21 cellular contexts compared by ENCODE assay signal in the genomic region with DNA sequence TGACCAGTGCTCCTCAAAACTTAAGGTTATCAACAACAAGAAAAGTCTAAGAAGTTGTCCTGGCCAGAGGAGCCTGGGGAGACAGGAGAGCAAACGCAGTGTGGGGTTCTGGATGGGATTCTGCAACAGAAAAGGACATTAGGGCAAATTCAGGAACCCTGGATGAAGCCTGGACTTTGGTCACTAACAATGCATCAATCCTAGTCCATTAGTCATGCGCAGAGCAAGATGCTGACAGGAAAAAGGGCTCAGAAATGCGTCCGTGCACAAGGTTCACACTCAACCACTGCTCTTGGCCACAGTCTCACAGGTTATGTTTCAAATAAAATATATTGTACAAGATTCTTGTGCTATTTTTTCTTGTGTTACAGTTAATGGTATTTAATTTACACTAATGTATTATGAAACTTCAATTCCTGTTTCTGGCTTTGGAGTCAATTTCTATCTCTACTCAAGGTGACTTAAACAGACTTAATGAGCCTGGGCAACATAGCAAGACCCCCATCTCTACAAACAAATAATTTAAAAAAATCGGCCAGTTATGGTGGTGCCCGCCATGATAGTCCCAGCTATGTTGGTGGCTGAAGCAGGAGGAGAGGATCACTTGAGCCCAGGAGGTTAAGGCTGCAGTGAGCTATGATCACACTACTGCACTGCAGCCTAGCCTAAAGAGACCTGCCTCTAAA. TPM values are rescaled to one million over a fixed set of nuclear protein-coding genes. Genes with fewer than 3 reads are reported as not detected.
A peak's percentile ranks its signal among the peaks of the same experiment; 100 is the strongest.
DNase-seq lines count a peak whose midpoint lies in the region; ATAC-seq, FAIRE-seq and TF ChIP-seq lines count a peak whose summit lies in the region.
"Had no signal": no experiment of that assay in that cellular context is flagged by ENCODE, and none has a peak within 500 bp of the region (broad histone marks: within the 10 kb centered on the region; RNA-seq: fewer than 3 reads in every experiment).

No MANE protein-coding gene starts in this region.

- no peak for FAIRE-seq in K562 (lab: Jason Lieb, UNC)
- FAIRE-seq in HepG2 (lab: Jason Lieb, UNC): peak; percentile 97
- FAIRE-seq in urothelium cell line (lab: Jason Lieb, UNC): no peak
- FAIRE-seq: G401.6, GM18507, GM19239, H54 had no signal

- no peaks in the 10 kb centered on the region for H3K27me3 ChIP-seq in K562 (ENCODE audit: control insufficient read depth in 2 of 2, insufficient read depth in 2 of 2, low read length in 2 of 2)
- H3K27me3 ChIP-seq in HepG2 (ENCODE audit: control insufficient read depth in 1 of 2, insufficient read depth in 2 of 2, low read length in 2 of 2): no peaks in the 10 kb centered on the region
- H3K27me3 ChIP-seq in transverse colon: no peaks in the 10 kb centered on the region

- TF ChIP-seq EP300 in K562 (IDR thresholded peaks at IDR 0.05; ENCODE audit: low read length): no peak
- TF ChIP-seq EP300 in HepG2 (IDR thresholded peaks at IDR 0.05; ENCODE audit: low read depth in 2 of 2, low read length in 2 of 2): peak in 1 of 2 experiments; percentile 34; a peak in 1 of 4 replicates
- TF ChIP-seq EP300 in HepG2 (CRISPR knock-in tag; IDR thresholded peaks at IDR 0.05; ENCODE audit: borderline replicate concordance): no peak
- no peak for TF ChIP-seq EP300 in transverse colon (IDR thresholded peaks at IDR 0.05; ENCODE audit: low read depth)

- no peak for ATAC-seq in K562
- ATAC-seq in HepG2: peak; percentile 71
- no peak for ATAC-seq in activated CD8-positive, alpha-beta memory T cell treated with anti-CD3 and anti-CD28 coated beads, Interleukin-2, amount 10 ng/mL, durations not matched to agents 7 days and 5 days
- ATAC-seq: CD8-positive, alpha-beta T cell had no signal

- H3K4me1 Mint-ChIP-seq in activated CD8-positive, alpha-beta memory T cell treated with anti-CD3 and anti-CD28 coated beads, Interleukin-2, amount 10 ng/mL, durations not matched to agents 7 days and 5 days: peaks cover 4% of the 10 kb centered on the region

- H3K27ac Mint-ChIP-seq in activated CD8-positive, alpha-beta memory T cell treated with anti-CD3 and anti-CD28 coated beads, Interleukin-2, amount 10 ng/mL, durations not matched to agents 7 days and 5 days: no peak overlapping the region
- H3K27ac Mint-ChIP-seq: CD8-positive, alpha-beta T cell had no signal

- DNase-seq in ELR (ENCODE audit: low read depth) (peak; percentile 46), K562 (ENCODE audit: extremely low read depth in 1 of 4, low spot score in 3 of 4) (no peak), HepG2 (ENCODE audit: low spot score) (peak; percentile 86), urothelium cell line (ENCODE audit: low spot score) (peak; percentile 3), NCI-H187 treated with DMSO at 0.1 percent for 48 hours (lab: John Stamatoyannopoulos, UW) (no peak), transverse colon (no peak)
- DNase-seq in activated CD8-positive, alpha-beta memory T cell treated with anti-CD3 and anti-CD28 coated beads, Interleukin-2, amount 10 ng/mL, durations not matched to agents 7 days and 5 days: no peak
- DNase-seq: CD8-positive, alpha-beta T cell; DND-41; IMR-90; NCI-H1105 treated with DMSO at 0.1 percent for 48 hours; NCI-H2081; NCI-H2171; NCI-H446; PC-9; SIG-M5; SK-N-SH had no signal

- no peak overlapping the region for H3K4me3 ChIP-seq in K562
- H3K4me3 ChIP-seq in HepG2 (replicated peaks in 1 of 3; ENCODE audit: insufficient read depth in 1 of 3, low read depth in 2 of 3, low read length in 3 of 3): peak overlapping the region in 1 of 3 experiments; percentile 25; a peak in 2 of 6 replicates
- no peak overlapping the region for H3K4me3 ChIP-seq in transverse colon
- H3K4me3 ChIP-seq: PC-9 had no signal

- TF ChIP-seq CTCF in K562 (IDR thresholded peaks at IDR 0.05 in 2 of 3, conservative IDR thresholded peaks at IDR 0.05 in 1 of 3; ENCODE audit: insufficient read depth in 2 of 3, low read depth in 1 of 3, low read length in 3 of 3) (no peak), HepG2 (CRISPR knock-in tag; IDR thresholded peaks at IDR 0.05) (no peak), transverse colon (IDR thresholded peaks at IDR 0.05) (no peak)

- H4K20me1 ChIP-seq in K562 (replicated peaks; ENCODE audit: control insufficient read depth, insufficient read depth, low read length) (peaks cover 35% of the 10 kb centered on the region), HepG2 (ENCODE audit: insufficient read depth, low read length) (no peaks in the 10 kb centered on the region)

- H3K79me2 ChIP-seq in K562 (ENCODE audit: control insufficient read depth, insufficient read depth, low read length): no peaks in the 10 kb centered on the region
- H3K79me2 ChIP-seq in HepG2 (ENCODE audit: insufficient read depth, low read length): no peaks in the 10 kb centered on the region

- in situ Hi-C loops in K562 (cut with MboI): no loop called here
- in situ Hi-C loops in HepG2 (cut with HindIII; ENCODE audit: extremely low pct_ligation_motif_present, low pct_unique_long_range_greater_than_20kb): no loop called here
- in situ Hi-C loops in transverse colon (cut with MboI; ENCODE audit: low pct_ligation_motif_present in 1 of 4, low pct_unique_long_range_greater_than_20kb in 1 of 4, low sequenced_read_pairs in 3 of 4): no loop called here

- TF ChIP-seq POLR2A in K562 (conservative IDR thresholded peaks at IDR 0.05) (no peak), HepG2 (IDR thresholded peaks at IDR 0.05; ENCODE audit: insufficient read depth in 1 of 2, low read depth in 2 of 2, low read length in 2 of 2) (0 out of 4 replicates have a peak, but pooled peaks of 1 of the 2 experiments have one; percentile 30), transverse colon (IDR thresholded peaks at IDR 0.05) (no peak)

- H3K9ac ChIP-seq in K562 (ENCODE audit: insufficient read depth in 1 of 2, low read depth in 2 of 2, low read length in 2 of 2): no peak overlapping the region
- H3K9ac ChIP-seq in HepG2 (ENCODE audit: insufficient read depth, low read depth, low read length): peak overlapping the region; percentile 16; the same call in 1 of the 2 replicates
- H3K9ac ChIP-seq: SK-N-SH had no signal

- H3K9me3 ChIP-seq in K562 (replicated peaks; ENCODE audit: control insufficient read depth, insufficient read depth, low read depth, low read length): no peaks in the 10 kb centered on the region
- H3K9me3 ChIP-seq in HepG2 (ENCODE audit: low read length): no peaks in the 10 kb centered on the region
- no peaks in the 10 kb centered on the region for H3K9me3 ChIP-seq in transverse colon
- H3K9me3 ChIP-seq: SK-N-SH had no signal

- BruUV-seq in K562 (replicated peaks; lab: Mats Ljungman, UMichigan): no TSS peak
- no TSS peak for BruUV-seq in HepG2 (replicated peaks; lab: Mats Ljungman, UMichigan)

- peaks cover 1% of the 10 kb centered on the region for H3K36me3 Mint-ChIP-seq in activated CD8-positive, alpha-beta memory T cell treated with anti-CD3 and anti-CD28 coated beads, Interleukin-2, amount 10 ng/mL, durations not matched to agents 7 days and 5 days

- H3K4me2 ChIP-seq in K562 (ENCODE audit: insufficient read depth, low read length) (no peak overlapping the region), HepG2 (ENCODE audit: low read depth, low read length) (peak overlapping the region; percentile 72)
- H3K4me2 ChIP-seq: PC-9, SK-N-SH had no signal

- peaks cover 4% of the 10 kb centered on the region for H3K9me1 ChIP-seq in K562 (ENCODE audit: control insufficient read depth, insufficient read depth, low read length)

- peaks cover 0 to 35% of the 10 kb centered on the region in 2 experiments; a peak in 2 of 5 replicates for H3K4me1 ChIP-seq in K562 (replicated peaks in 1 of 2; ENCODE audit: control insufficient read depth in 2 of 2, insufficient read depth in 2 of 2, low read length in 2 of 2)
- peaks cover 28% of the 10 kb centered on the region for H3K4me1 ChIP-seq in HepG2 (ENCODE audit: insufficient read depth, low read length)
- peaks cover 0 to 4% (median 0%) of the 10 kb centered on the region in 4 donors for H3K4me1 ChIP-seq in transverse colon

- WGBS in K562 (ENCODE audit: insufficient coverage, low coverage, missing lambda C conversion rate): 47% methylated on average over 6 of the region's 6 CpGs
- 11% methylated on average over 5 of the region's 6 CpGs for WGBS in HepG2 (ENCODE audit: low lambda C conversion rate)
- WGBS in transverse colon (ENCODE audit: low coverage in 1 of 2), 2 donors: 92% methylated on average over 2 to 6 of the region's 6 CpGs

- CTCF ChIA-PET in K562 (lab: Yijun Ruan, JAX; ENCODE audit: low intra/inter-chr PET ratio) (interaction anchor here (0.6 to 0.7 kb wide), 2 partner anchors 68 to 1121 kb away, joined by 3 to 4 read pairs; no protein-coding TSS in a partner anchor), HepG2 (lab: Yijun Ruan, JAX; ENCODE audit: low intra/inter-chr PET ratio, low total read pairs) (no interaction called here)
- CTCF ChIA-PET in activated CD8-positive, alpha-beta memory T cell treated with anti-CD3 and anti-CD28 coated beads, Interleukin-2, amount 10 ng/mL, durations not matched to agents 7 days and 5 days (lab: Charles Lee): no interaction called here

- H3K27ac ChIP-seq in K562 (ENCODE audit: extremely low read depth, low read depth, low read length) (no peak overlapping the region), HepG2 (ENCODE audit: extremely low read length, insufficient read depth, low read length) (peak overlapping the region; percentile 62), transverse colon (no peak overlapping the region)
- H3K27ac ChIP-seq: PC-9 had no signal

- TF ChIP-seq RAD21 in K562 (CRISPR knock-in tag; conservative IDR thresholded peaks at IDR 0.05 in 1 of 2, IDR thresholded peaks at IDR 0.05 in 1 of 2) (no peak), HepG2 (CRISPR knock-in tag; IDR thresholded peaks at IDR 0.05) (no peak)

- H2AFZ ChIP-seq in K562 (ENCODE audit: low read depth, low read length) (no peak overlapping the region), HepG2 (ENCODE audit: low read length) (no peak overlapping the region)
- H2AFZ ChIP-seq: PC-9 had no signal

- POLR2A ChIA-PET in K562 (lab: Yijun Ruan, JAX) (interaction anchor here (0.9 to 13.6 kb wide), 6 partner anchors 10 to 85 kb away, joined by 3 to 247 read pairs (median 30); a partner anchor contains a TSS), HepG2 (lab: Yijun Ruan, JAX) (interaction anchor here (0.6 to 1.6 kb wide), 5 partner anchors 13 to 58 kb away, joined by 3 to 6 read pairs (median 4); a partner anchor contains a TSS)

- H3K9me3 Mint-ChIP-seq in activated CD8-positive, alpha-beta memory T cell treated with anti-CD3 and anti-CD28 coated beads, Interleukin-2, amount 10 ng/mL, durations not matched to agents 7 days and 5 days (ENCODE audit: low read depth): no peaks in the 10 kb centered on the region
- H3K9me3 Mint-ChIP-seq: CD8-positive, alpha-beta T cell had no signal

- intact Hi-C loops in K562 (cut with micrococcal nuclease) (no loop called here), HepG2 (cut with micrococcal nuclease; ENCODE audit: unreplicated experiment) (loop anchor here (1.0 kb wide), 1 partner anchor 17 kb away; no protein-coding TSS in a partner anchor), transverse colon (cut with DNase I; ENCODE audit: low total_unique reads) (no loop called here)

- no peaks in the 10 kb centered on the region for H3K36me3 ChIP-seq in K562 (ENCODE audit: control insufficient read depth, insufficient read depth, low read length)
- no peaks in the 10 kb centered on the region for H3K36me3 ChIP-seq in HepG2 (replicated peaks in 1 of 2; ENCODE audit: control insufficient read depth in 1 of 2, insufficient read depth in 2 of 2, low read length in 2 of 2)
- no peaks in the 10 kb centered on the region for H3K36me3 ChIP-seq in transverse colon

- H3K4me3 Mint-ChIP-seq in activated CD8-positive, alpha-beta memory T cell treated with anti-CD3 and anti-CD28 coated beads, Interleukin-2, amount 10 ng/mL, durations not matched to agents 7 days and 5 days: no peak overlapping the region
- H3K4me3 Mint-ChIP-seq: CD8-positive, alpha-beta T cell had no signal

- no peaks in the 10 kb centered on the region for H3K27me3 Mint-ChIP-seq in activated CD8-positive, alpha-beta memory T cell treated with anti-CD3 and anti-CD28 coated beads, Interleukin-2, amount 10 ng/mL, durations not matched to agents 7 days and 5 days

RNA-seq across cellular contexts. Expression of a gene that starts 13.6 kb away (rescaled TPM):
- total RNA-seq in K562 (2011; cell fraction: chromatin; rRNA removed; ENCODE audit: low replicate concordance): 5.3 and 21.3 TPM in 2 replicates
- total RNA-seq in K562 (2011; cell fraction: nucleolus; rRNA removed): 21.8 and 25.5 TPM in 2 replicates
- total RNA-seq in K562 (2011; cell fraction: nucleoplasm; rRNA removed): 7.3 and 7.8 TPM in 2 replicates
- total RNA-seq in K562 (2014; rRNA removed) (48.9 and 69.1 TPM in 2 replicates), K562 (2014; rRNA removed; fragmentation: Illumina TruSeq; extraction: Trizol) (0.57 and 0.84 TPM in 2 replicates), K562 (2015; rRNA removed; fragmentation: Illumina TruSeq; extraction: Trizol) (17.8 and 20.6 TPM in 2 replicates), K562 (2021) (50.5 and 55.3 TPM in 2 replicates), HepG2 (2016; rRNA removed; fragmentation: Illumina TruSeq; extraction: Trizol) (7.4 and 7.7 TPM in 2 replicates), transverse colon (1 to 10 TPM in 3 of 4 donors, under 1 TPM in 1; 0.80 to 4.8 (median 2.8) TPM)
- polyA plus RNA-seq in K562 (2011; rRNA removed) (10.2 and 35.0 TPM in 2 replicates), K562 (2014; fragmentation: Illumina TruSeq; extraction: Trizol) (1.9 and 18.0 TPM in 2 replicates), K562 (2014; fragmentation: Nextera tagmentation; extraction: Ambion mirVana) (1 to 10 TPM in 1 of 2 experiments, under 1 TPM in 1; 0.56 to 3.5 TPM), K562 (2014; rRNA removed) (40.7 and 41.3 TPM in 2 replicates), HepG2 (2011; rRNA removed) (2.1 and 2.5 TPM in 2 replicates)
- polyA plus RNA-seq in K562 (2011; cell fraction: cytosol; rRNA removed): 37.2 and 43.8 TPM in 2 replicates
- 33.2 and 43.3 TPM in 2 replicates for polyA plus RNA-seq in K562 (2011; cell fraction: nucleus; rRNA removed)
- polyA plus RNA-seq in K562 (2012): 42.2 and 62.2 TPM in 2 replicates
- 2.8 and 3.7 TPM in 2 replicates for polyA minus RNA-seq in K562 (2011; rRNA and poly(A)+ RNA removed)
- polyA minus RNA-seq in K562 (2011; cell fraction: cytosol; rRNA and poly(A)+ RNA removed): 13.2 and 33.0 TPM in 2 replicates
- polyA minus RNA-seq in K562 (2011; cell fraction: nucleus; rRNA and poly(A)+ RNA removed): 12.0 and 14.3 TPM in 2 replicates
- 2.1 and 3.2 TPM in 2 replicates for total RNA-seq in HepG2 (2016; cell fraction: cytosol; rRNA removed; fragmentation: Illumina TruSeq; extraction: Trizol; ENCODE audit: low read depth)
- 7.8 and 8.7 TPM in 2 replicates for total RNA-seq in HepG2 (2016; cell fraction: insoluble cytoplasmic fraction; rRNA removed; fragmentation: Illumina TruSeq; extraction: Trizol)
- 4.1 and 4.4 TPM in 2 replicates for total RNA-seq in HepG2 (2016; cell fraction: membrane; rRNA removed; fragmentation: Illumina TruSeq; extraction: Trizol)
- 4.8 and 5.3 TPM in 2 replicates for total RNA-seq in HepG2 (2016; cell fraction: nucleus; rRNA removed; fragmentation: Illumina TruSeq; extraction: Trizol)
- 1.7 and 3.9 TPM in 2 replicates for polyA plus RNA-seq in HepG2 (2011; cell fraction: cytosol; rRNA removed)
- 4.7 and 6.8 TPM in 2 replicates for polyA plus RNA-seq in HepG2 (2011; cell fraction: nucleus; rRNA removed)
- 2.4 and 4.1 TPM in 2 replicates for polyA plus RNA-seq in HepG2 (2012)
- 1.7 and 2.3 TPM in 2 replicates for polyA plus RNA-seq in HepG2 (2016; cell fraction: cytosol; fragmentation: Illumina TruSeq; extraction: Trizol; ENCODE audit: low read depth)
- polyA plus RNA-seq in HepG2 (2016; cell fraction: insoluble cytoplasmic fraction; fragmentation: Illumina TruSeq; extraction: Trizol; ENCODE audit: low read depth): 5.9 and 6.5 TPM in 2 replicates
- polyA plus RNA-seq in HepG2 (2016; cell fraction: membrane; fragmentation: Illumina TruSeq; extraction: Trizol; ENCODE audit: low read depth): 2.8 and 3.1 TPM in 2 replicates
- polyA plus RNA-seq in HepG2 (2016; cell fraction: nucleus; fragmentation: Illumina TruSeq; extraction: Trizol; ENCODE audit: insufficient read depth, low read depth): 4.2 and 7.0 TPM in 2 replicates
- polyA minus RNA-seq in HepG2 (2011; rRNA and poly(A)+ RNA removed; ENCODE audit: low replicate concordance): 2.4 and 4.9 TPM in 2 replicates
- 1.7 and 2.4 TPM in 2 replicates for polyA minus RNA-seq in HepG2 (2011; cell fraction: cytosol; rRNA and poly(A)+ RNA removed)
- 0.75 and 1.8 TPM in 2 replicates for polyA minus RNA-seq in HepG2 (2011; cell fraction: nucleus; rRNA and poly(A)+ RNA removed)
- total RNA-seq in activated CD8-positive, alpha-beta memory T cell treated with anti-CD3 and anti-CD28 coated beads, Interleukin-2, amount 10 ng/mL, durations not matched to agents 7 days and 5 days: 10 to 100 TPM; 13.7 to 14.7 TPM

RNA-seq across cellular contexts. Expression of a gene that starts 13.6 kb away (rescaled TPM):
- 82.4 and 192 TPM in 2 replicates for total RNA-seq in K562 (2011; cell fraction: chromatin; rRNA removed; ENCODE audit: low replicate concordance)
- total RNA-seq in K562 (2011; cell fraction: nucleolus; rRNA removed): 134 and 166 TPM in 2 replicates
- total RNA-seq in K562 (2011; cell fraction: nucleoplasm; rRNA removed): 107 and 110 TPM in 2 replicates
- total RNA-seq in K562 (2014; rRNA removed) (32.5 and 42.0 TPM in 2 replicates), K562 (2014; rRNA removed; fragmentation: Illumina TruSeq; extraction: Trizol) (16.3 and 19.8 TPM in 2 replicates), K562 (2015; rRNA removed; fragmentation: Illumina TruSeq; extraction: Trizol) (26.2 and 28.8 TPM in 2 replicates), K562 (2021) (75.4 and 75.5 TPM in 2 replicates), HepG2 (2016; rRNA removed; fragmentation: Illumina TruSeq; extraction: Trizol) (14.1 and 17.6 TPM in 2 replicates), transverse colon (10 to 100 TPM in 1 of 4 donors, 1 to 10 TPM in 3; 7.1 to 16.8 (median 7.8) TPM)
- polyA plus RNA-seq in K562 (2011; rRNA removed) (32.7 and 82.6 TPM in 2 replicates), K562 (2014; fragmentation: Illumina TruSeq; extraction: Trizol) (39.2 and 40.1 TPM in 2 replicates), K562 (2014; fragmentation: Nextera tagmentation; extraction: Ambion mirVana) (10 to 100 TPM; 23.6 to 33.7 TPM), K562 (2014; rRNA removed) (28.2 and 31.2 TPM in 2 replicates), HepG2 (2011; rRNA removed) (15.8 and 18.2 TPM in 2 replicates)
- 68.8 and 74.9 TPM in 2 replicates for polyA plus RNA-seq in K562 (2011; cell fraction: cytosol; rRNA removed)
- polyA plus RNA-seq in K562 (2011; cell fraction: nucleus; rRNA removed): 124 and 157 TPM in 2 replicates
- polyA plus RNA-seq in K562 (2012): 40.3 and 56.9 TPM in 2 replicates
- polyA minus RNA-seq in K562 (2011; rRNA and poly(A)+ RNA removed): 49.5 and 66.5 TPM in 2 replicates
- 31.7 and 46.0 TPM in 2 replicates for polyA minus RNA-seq in K562 (2011; cell fraction: cytosol; rRNA and poly(A)+ RNA removed)
- polyA minus RNA-seq in K562 (2011; cell fraction: nucleus; rRNA and poly(A)+ RNA removed): 42.7 and 85.4 TPM in 2 replicates
- 2.4 and 2.6 TPM in 2 replicates for total RNA-seq in HepG2 (2016; cell fraction: cytosol; rRNA removed; fragmentation: Illumina TruSeq; extraction: Trizol; ENCODE audit: low read depth)
- total RNA-seq in HepG2 (2016; cell fraction: insoluble cytoplasmic fraction; rRNA removed; fragmentation: Illumina TruSeq; extraction: Trizol): 10.3 and 13.8 TPM in 2 replicates
- total RNA-seq in HepG2 (2016; cell fraction: membrane; rRNA removed; fragmentation: Illumina TruSeq; extraction: Trizol): 6.4 and 6.7 TPM in 2 replicates
- 15.1 and 15.3 TPM in 2 replicates for total RNA-seq in HepG2 (2016; cell fraction: nucleus; rRNA removed; fragmentation: Illumina TruSeq; extraction: Trizol)
- 8.3 and 9.5 TPM in 2 replicates for polyA plus RNA-seq in HepG2 (2011; cell fraction: cytosol; rRNA removed)
- polyA plus RNA-seq in HepG2 (2011; cell fraction: nucleus; rRNA removed): 47.3 and 53.1 TPM in 2 replicates
- polyA plus RNA-seq in HepG2 (2012): 11.3 and 11.9 TPM in 2 replicates
- 1.3 and 1.5 TPM in 2 replicates for polyA plus RNA-seq in HepG2 (2016; cell fraction: cytosol; fragmentation: Illumina TruSeq; extraction: Trizol; ENCODE audit: low read depth)
- polyA plus RNA-seq in HepG2 (2016; cell fraction: insoluble cytoplasmic fraction; fragmentation: Illumina TruSeq; extraction: Trizol; ENCODE audit: low read depth): 8.2 and 12.3 TPM in 2 replicates
- 2.5 and 3.1 TPM in 2 replicates for polyA plus RNA-seq in HepG2 (2016; cell fraction: membrane; fragmentation: Illumina TruSeq; extraction: Trizol; ENCODE audit: low read depth)
- polyA plus RNA-seq in HepG2 (2016; cell fraction: nucleus; fragmentation: Illumina TruSeq; extraction: Trizol; ENCODE audit: insufficient read depth, low read depth): 23.5 and 25.4 TPM in 2 replicates
- polyA minus RNA-seq in HepG2 (2011; rRNA and poly(A)+ RNA removed; ENCODE audit: low replicate concordance): 46.0 and 112 TPM in 2 replicates
- polyA minus RNA-seq in HepG2 (2011; cell fraction: cytosol; rRNA and poly(A)+ RNA removed): 8.4 and 10.0 TPM in 2 replicates
- polyA minus RNA-seq in HepG2 (2011; cell fraction: nucleus; rRNA and poly(A)+ RNA removed): 21.9 and 23.7 TPM in 2 replicates
- 10 to 100 TPM; 12.8 to 15.9 TPM for total RNA-seq in activated CD8-positive, alpha-beta memory T cell treated with anti-CD3 and anti-CD28 coated beads, Interleukin-2, amount 10 ng/mL, durations not matched to agents 7 days and 5 days

Comparison
In these comparisons a context has a peak if more than half of its experiments do, and no peak if none do; other contexts are left out.
1. DNase-seq: peak in ELR (single experiment), HepG2 (single experiment) and urothelium cell line (single experiment); none in K562 (0 of 4), NCI-H187 treated with DMSO at 0.1 percent for 48 hours (single experiment), transverse colon (single experiment) and activated CD8-positive, alpha-beta memory T cell treated with anti-CD3 and anti-CD28 coated beads, Interleukin-2, amount 10 ng/mL, durations not matched to agents 7 days and 5 days (single experiment).